In genomic region chr5:87136096-87136495, GRCh38 we compare ENCODE assay signal across 1 cellular context.
TF ChIP-seq lines count a peak whose summit lies in the region.

No MANE protein-coding gene starts in this region.

TF ChIP-seq in HCT116, 20 proteins besides CTCF, POLR2A, EP300 and RAD21 (continued from another document):
- TF ChIP-seq REST (IDR thresholded peaks at IDR 0.05; ENCODE audit: low read depth) (no peak), ZNF274 (IDR thresholded peaks at IDR 0.05; ENCODE audit: low read depth, low read length) (no peak), CEBPB (IDR thresholded peaks at IDR 0.05; ENCODE audit: low read depth) (no peak), ZBTB33 (IDR thresholded peaks at IDR 0.05; ENCODE audit: extremely low read depth, insufficient replicate concordance, low read length) (no peak)
